8 cellular contexts compared by ENCODE assay signal in genomic region chr4:53688186-53688790, GRCh38.
DNase-seq lines count a peak whose midpoint lies in the region; ATAC-seq and TF ChIP-seq lines count a peak whose summit lies in the region.

No MANE protein-coding gene starts in this region.

- DNase-seq in stimulated activated CD4-positive, alpha-beta T cell treated with anti-CD3 and anti-CD28 coated beads, Interleukin-15, amount 100 ng/mL, for 24 hours: peak; percentile 68
- DNase-seq in stimulated activated CD4-positive, alpha-beta T cell treated with anti-CD3 and anti-CD28 coated beads, Interleukin-12 subunit alpha, Interleukin-12 subunit beta, amount 100 ng/mL, for 4 hours: no peak
- DNase-seq in RWPE1 (ENCODE audit: low spot score) (peak; percentile 23), fibroblast of villous mesenchyme (ENCODE audit: low read depth) (peak; percentile 99), activated gamma-delta T cell treated with Interleukin-2 at 50 U/mL for 16 hours (no peak), medulla oblongata (ENCODE audit: extremely low spot score) (no peak)
- no peak for DNase-seq in central memory CD4-positive, alpha-beta T cell

- TF ChIP-seq CTCF in RWPE1 (conservative IDR thresholded peaks at IDR 0.05; ENCODE audit: low read depth) (no peak), fibroblast of villous mesenchyme (IDR thresholded peaks at IDR 0.05; ENCODE audit: insufficient read depth, low read depth, low read length) (no peak)

- CTCF ChIA-PET in RWPE1 (lab: Yijun Ruan, JAX): interaction anchor here (0.5 to 0.9 kb wide), 3 partner anchors 19 to 127 kb away, joined by 3 to 5 read pairs (median 5); no protein-coding TSS in a partner anchor

- peak; percentile 82 for ATAC-seq in HG02981 (IDR thresholded peaks at IDR 0.05; ENCODE audit: unreplicated experiment)

- H3K27ac ChIP-seq in RWPE1: no peak overlapping the region

- H3K4me3 ChIP-seq in fibroblast of villous mesenchyme (ENCODE audit: low read depth, low read length): no peak overlapping the region

- POLR2A ChIA-PET in RWPE1 (lab: Yijun Ruan, JAX; ENCODE audit: low non-redundant PET): no interaction called here

Comparison
In these comparisons a context has a peak if more than half of its experiments do, and no peak if none do; other contexts are left out.
1. DNase-seq: peak in stimulated activated CD4-positive, alpha-beta T cell treated with anti-CD3 and anti-CD28 coated beads, Interleukin-15, amount 100 ng/mL, for 24 hours (single experiment), RWPE1 (single experiment) and fibroblast of villous mesenchyme (single experiment); none in stimulated activated CD4-positive, alpha-beta T cell treated with anti-CD3 and anti-CD28 coated beads, Interleukin-12 subunit alpha, Interleukin-12 subunit beta, amount 100 ng/mL, for 4 hours (single experiment), central memory CD4-positive, alpha-beta T cell (single experiment), activated gamma-delta T cell treated with Interleukin-2 at 50 U/mL for 16 hours (single experiment) and medulla oblongata (single experiment).